ENCODE assay signal across 20 cellular contexts in the genomic region with DNA sequence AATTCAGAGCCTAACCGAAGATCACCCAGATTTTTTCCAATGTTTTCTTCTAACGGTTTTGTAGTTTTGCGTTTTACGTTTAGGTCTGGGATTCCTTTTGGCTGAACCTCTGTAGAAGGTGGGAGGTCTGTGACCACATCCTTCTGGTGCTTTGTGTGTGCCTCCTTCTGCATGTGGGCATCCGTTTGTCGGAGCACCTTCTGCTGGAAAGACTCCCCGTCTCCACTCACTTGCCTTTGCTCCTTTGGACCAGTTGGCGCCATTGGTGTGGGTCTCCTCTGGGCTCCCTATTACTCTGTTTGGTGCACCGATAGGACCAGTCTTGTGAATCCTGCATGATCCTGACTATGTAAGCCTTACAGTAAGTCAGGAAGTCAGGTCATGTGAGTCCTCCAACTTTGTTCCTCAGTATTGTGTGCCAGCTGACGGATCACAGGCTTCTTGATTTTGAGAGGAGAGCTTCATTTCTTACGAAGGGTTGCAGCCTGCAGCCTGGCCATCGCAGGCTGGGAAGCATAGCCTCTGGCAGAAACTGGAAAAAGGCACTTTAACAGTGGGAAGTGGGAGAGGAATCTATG. TPM values are rescaled to one million over a fixed set of nuclear protein-coding genes. Genes with fewer than 3 reads are reported as not detected.
A peak's percentile ranks its signal among the peaks of the same experiment; 100 is the strongest.
DNase-seq lines count a peak whose midpoint lies in the region; ATAC-seq, FAIRE-seq and TF ChIP-seq lines count a peak whose summit lies in the region.
"Had no signal": no experiment of that assay in that cellular context is flagged by ENCODE, and none has a peak within 500 bp of the region (broad histone marks: within the 10 kb centered on the region; RNA-seq: fewer than 3 reads in every experiment).

No MANE protein-coding gene starts in this region.

- no peak overlapping the region for H3K9ac ChIP-seq in kidney (ENCODE audit: low read length in 2 of 2)

- intact Hi-C loops in activated CD4-positive, alpha-beta T cell treated with anti-CD3 and anti-CD28 coated beads, Interleukin-2, amount 10 ng/mL, durations not matched to agents 24 days and 14 days (cut with micrococcal nuclease), result loop anchor here (10.0 kb wide), 2 partner anchors 120 to 190 kb away; partner anchors contain the start of gene CAPN10
- intact Hi-C loops in CD4-positive, alpha-beta memory T cell (cut with micrococcal nuclease), result loop anchor here (10.0 kb wide), 1 partner anchor 190 kb away; no protein-coding TSS in a partner anchor
- intact Hi-C loops in kidney (cut with DNase I), result no loop called here
- intact Hi-C loops in A673 (cut with micrococcal nuclease; ENCODE audit: unreplicated experiment), result no loop called here

- H3K36me3 Mint-ChIP-seq in activated CD4-positive, alpha-beta T cell treated with anti-CD3 and anti-CD28 coated beads, Interleukin-2, amount 10 ng/mL, durations not matched to agents 24 days and 14 days (ENCODE audit: low read depth), result no peaks in the 10 kb centered on the region
- no peaks in the 10 kb centered on the region for H3K36me3 Mint-ChIP-seq in CD4-positive, alpha-beta memory T cell
- no peaks in the 10 kb centered on the region for H3K36me3 Mint-ChIP-seq in activated CD8-positive, alpha-beta T cell treated with anti-CD3 and anti-CD28 coated beads, Interleukin-2, amount 10 ng/mL, durations not matched to agents 7 days and 5 days (ENCODE audit: low read depth)

- no peak for TF ChIP-seq POLR2A in H54 (IDR thresholded peaks at IDR 0.05; ENCODE audit: low read depth, low read length)

- H3K27ac ChIP-seq in CD4-positive, alpha-beta memory T cell (ENCODE audit: low read depth, low read length), result no peak overlapping the region
- no peak overlapping the region for H3K27ac ChIP-seq in kidney (ENCODE audit: low read depth in 2 of 2, low read length in 2 of 2)
- H3K27ac ChIP-seq in A673 (ENCODE audit: low read depth, low read length, poor library complexity, severe bottlenecking), result no peak overlapping the region
- H3K27ac ChIP-seq: lower lobe of right lung, spleen had no signal

- no peak overlapping the region for H3K27ac Mint-ChIP-seq in activated CD4-positive, alpha-beta T cell treated with anti-CD3 and anti-CD28 coated beads, Interleukin-2, amount 10 ng/mL, durations not matched to agents 24 days and 14 days
- peak overlapping the region in 4 of 7 donors; percentile 7 to 59 (median 28) for H3K27ac Mint-ChIP-seq in CD4-positive, alpha-beta memory T cell
- no peak overlapping the region for H3K27ac Mint-ChIP-seq in activated CD8-positive, alpha-beta T cell treated with anti-CD3 and anti-CD28 coated beads, Interleukin-2, amount 10 ng/mL, durations not matched to agents 7 days and 5 days

- CTCF ChIA-PET in CD4-positive, alpha-beta memory T cell (lab: Charles Lee; ENCODE audit: partially characterized antibody), result interaction anchor here (1.3 kb wide), 1 partner anchor 191 kb away, joined by 7 read pairs; no protein-coding TSS in a partner anchor
- CTCF ChIA-PET in activated CD8-positive, alpha-beta T cell treated with anti-CD3 and anti-CD28 coated beads, Interleukin-2, amount 10 ng/mL, durations not matched to agents 7 days and 5 days (lab: Charles Lee), result interaction anchor here (0.7 to 1.0 kb wide), 3 partner anchors 126 to 191 kb away, joined by 3 read pairs; no protein-coding TSS in a partner anchor
- CTCF ChIA-PET in A673 (lab: Charles Lee), result no interaction called here

- peaks cover 38% of the 10 kb centered on the region for H3K27me3 Mint-ChIP-seq in activated CD4-positive, alpha-beta T cell treated with anti-CD3 and anti-CD28 coated beads, Interleukin-2, amount 10 ng/mL, durations not matched to agents 24 days and 14 days
- peaks cover 5 to 18% of the 10 kb centered on the region in 2 donors for H3K27me3 Mint-ChIP-seq in CD4-positive, alpha-beta memory T cell
- peaks cover 28% of the 10 kb centered on the region for H3K27me3 Mint-ChIP-seq in activated CD8-positive, alpha-beta T cell treated with anti-CD3 and anti-CD28 coated beads, Interleukin-2, amount 10 ng/mL, durations not matched to agents 7 days and 5 days (ENCODE audit: low read depth)

- H3K4me3 Mint-ChIP-seq in activated CD4-positive, alpha-beta T cell treated with anti-CD3 and anti-CD28 coated beads, Interleukin-2, amount 10 ng/mL, durations not matched to agents 24 days and 14 days, result peak overlapping the region; percentile 33
- peak overlapping the region; percentile 22 to 79 (median 63) for H3K4me3 Mint-ChIP-seq in CD4-positive, alpha-beta memory T cell
- H3K4me3 Mint-ChIP-seq in activated CD8-positive, alpha-beta T cell treated with anti-CD3 and anti-CD28 coated beads, Interleukin-2, amount 10 ng/mL, durations not matched to agents 7 days and 5 days, result peak overlapping the region; percentile 45

- no peaks in the 10 kb centered on the region for H3K9me3 Mint-ChIP-seq in activated CD4-positive, alpha-beta T cell treated with anti-CD3 and anti-CD28 coated beads, Interleukin-2, amount 10 ng/mL, durations not matched to agents 24 days and 14 days
- no peaks in the 10 kb centered on the region for H3K9me3 Mint-ChIP-seq in CD4-positive, alpha-beta memory T cell
- no peaks in the 10 kb centered on the region for H3K9me3 Mint-ChIP-seq in activated CD8-positive, alpha-beta T cell treated with anti-CD3 and anti-CD28 coated beads, Interleukin-2, amount 10 ng/mL, durations not matched to agents 7 days and 5 days (ENCODE audit: insufficient read depth)

- no peaks in the 10 kb centered on the region for H3K27me3 ChIP-seq in CD4-positive, alpha-beta memory T cell (ENCODE audit: insufficient read depth, low read length)
- no peaks in the 10 kb centered on the region for H3K27me3 ChIP-seq in A673 (replicated peaks; ENCODE audit: insufficient read depth, low read depth, low read length, poor library complexity)

- peaks cover 15% of the 10 kb centered on the region for H3K4me1 Mint-ChIP-seq in activated CD4-positive, alpha-beta T cell treated with anti-CD3 and anti-CD28 coated beads, Interleukin-2, amount 10 ng/mL, durations not matched to agents 24 days and 14 days
- H3K4me1 Mint-ChIP-seq in CD4-positive, alpha-beta memory T cell, result peaks cover 11 to 20% (median 15%) of the 10 kb centered on the region in 4 donors
- peaks cover 21% of the 10 kb centered on the region for H3K4me1 Mint-ChIP-seq in activated CD8-positive, alpha-beta T cell treated with anti-CD3 and anti-CD28 coated beads, Interleukin-2, amount 10 ng/mL, durations not matched to agents 7 days and 5 days (ENCODE audit: low read depth)

- no peaks in the 10 kb centered on the region for H3K9me3 ChIP-seq in CD4-positive, alpha-beta memory T cell (ENCODE audit: control insufficient read depth in 1 of 2, low read length in 2 of 2)
- no peaks in the 10 kb centered on the region for H3K9me3 ChIP-seq in kidney (ENCODE audit: control insufficient read depth in 1 of 2, low read length in 2 of 2)
- H3K9me3 ChIP-seq in A673 (ENCODE audit: low read depth, low read length, poor library complexity, severe bottlenecking), result no peaks in the 10 kb centered on the region
- H3K9me3 ChIP-seq: lower lobe of right lung, spleen had no signal

- H3K4me1 ChIP-seq in CD4-positive, alpha-beta memory T cell (ENCODE audit: insufficient read depth, low read length), result peaks cover 19% of the 10 kb centered on the region
- H3K4me1 ChIP-seq in kidney (ENCODE audit: control insufficient read depth in 1 of 2, insufficient read depth in 1 of 2, low read depth in 1 of 2, low read length in 2 of 2) (no peaks in the 10 kb centered on the region), A673 (ENCODE audit: insufficient read depth, low read length, poor library complexity, severe bottlenecking) (no peaks in the 10 kb centered on the region)
- H3K4me1 ChIP-seq: lower lobe of right lung had no signal

- no peak for FAIRE-seq in kidney (lab: Jason Lieb, UNC)
- FAIRE-seq in H54 (lab: Jason Lieb, UNC), result no peak

- no TSS peak for BruUV-seq in A673 (replicated peaks; lab: Mats Ljungman, UMichigan)

- no peak for TF ChIP-seq CTCF in kidney (IDR thresholded peaks at IDR 0.05; ENCODE audit: borderline replicate concordance, extremely low read depth, insufficient read depth)
- no peak for TF ChIP-seq CTCF in A673 (conservative IDR thresholded peaks at IDR 0.05; ENCODE audit: low read depth, low read length)

- no peak overlapping the region for H3K4me3 ChIP-seq in CD4-positive, alpha-beta memory T cell (ENCODE audit: low read length in 2 of 2)
- H3K4me3 ChIP-seq in kidney (ENCODE audit: low read length in 2 of 2), result no peak overlapping the region
- H3K4me3 ChIP-seq in A673 (ENCODE audit: low read depth, low read length, poor library complexity, severe bottlenecking), result no peak overlapping the region
- H3K4me3 ChIP-seq: lower lobe of right lung, spleen had no signal

- POLR2A ChIA-PET in CD4-positive, alpha-beta memory T cell (lab: Charles Lee; ENCODE audit: partially characterized antibody), result interaction anchor here (1.0 kb wide), 1 partner anchor 136 kb away, joined by 6 read pairs; no protein-coding TSS in a partner anchor
- POLR2A ChIA-PET in activated CD8-positive, alpha-beta T cell treated with anti-CD3 and anti-CD28 coated beads, Interleukin-2, amount 10 ng/mL, durations not matched to agents 7 days and 5 days (lab: Charles Lee), result interaction anchor here (1.0 kb wide), 1 partner anchor 144 kb away, joined by 3 read pairs; no protein-coding TSS in a partner anchor
- POLR2A ChIA-PET in A673 (lab: Charles Lee; ENCODE audit: low non-redundant PET), result no interaction called here

- DNase-seq in activated CD4-positive, alpha-beta T cell treated with anti-CD3 and anti-CD28 coated beads, Interleukin-2, amount 10 ng/mL, durations not matched to agents 24 days and 14 days, result peak; percentile 68
- DNase-seq in activated CD4-positive, alpha-beta T cell treated with anti-CD3 and anti-CD28 coated beads, Interleukin-2, amount 50 U/mL, for 1 hour, result no peak
- peak in 1 of 5 donors; percentile 18 for DNase-seq in CD4-positive, alpha-beta memory T cell
- DNase-seq in activated CD8-positive, alpha-beta T cell treated with anti-CD3 and anti-CD28 coated beads, Interleukin-2, amount 10 ng/mL, durations not matched to agents 7 days and 5 days, result peak; percentile 48
- DNase-seq in kidney (peak; percentile 26), A673 (ENCODE audit: low spot score) (no peak), H54 (ENCODE audit: insufficient read length, low spot score) (no peak), epidermal melanocyte (ENCODE audit: insufficient read length, low spot score) (no peak)
- DNase-seq: 8988T, C1 segment of cervical spinal cord, lower lobe of right lung, NCI-H1092, NCI-H2107, NCI-H526 treated with DMSO at 0.1 percent for 48 hours, SHP77 had no signal

- no peaks in the 10 kb centered on the region for H3K36me3 ChIP-seq in CD4-positive, alpha-beta memory T cell (ENCODE audit: insufficient read depth, low read length)
- H3K36me3 ChIP-seq in kidney (ENCODE audit: control insufficient read depth in 1 of 2, insufficient read depth in 2 of 2, low read length in 2 of 2) (no peaks in the 10 kb centered on the region), A673 (ENCODE audit: insufficient read depth, low read length, poor library complexity, severe bottlenecking) (no peaks in the 10 kb centered on the region)
- H3K36me3 ChIP-seq: lower lobe of right lung, spleen had no signal

- ATAC-seq in activated CD8-positive, alpha-beta T cell treated with anti-CD3 and anti-CD28 coated beads, Interleukin-2, amount 10 ng/mL, durations not matched to agents 7 days and 5 days, result peak; percentile 59
- ATAC-seq: lower lobe of right lung had no signal

RNA-seq across cellular contexts. Expression of gene AQP12A, which starts 13.6 kb away (rescaled TPM):
- total RNA-seq in activated CD4-positive, alpha-beta T cell treated with anti-CD3 and anti-CD28 coated beads, Interleukin-2, amount 10 ng/mL, durations not matched to agents 24 days and 14 days, result not detected in 2 replicates
- total RNA-seq in CD4-positive, alpha-beta memory T cell, result not detected
- polyA plus RNA-seq in CD4-positive, alpha-beta memory T cell, result not detected
- not detected for total RNA-seq in activated CD8-positive, alpha-beta T cell treated with anti-CD3 and anti-CD28 coated beads, Interleukin-2, amount 10 ng/mL, durations not matched to agents 7 days and 5 days
- total RNA-seq in kidney (not detected), A673 (2021) (not detected in 2 replicates)
- not detected for polyA plus RNA-seq in kidney (ENCODE audit: insufficient read depth, low read depth, low replicate concordance)
- total RNA-seq: cardiac septum; lower lobe of right lung; myocyte; posterior vena cava; T-helper 1 cell treated with Interleukin-12 subunit alpha and Interleukin-12 subunit beta and Interleukin-4 antibody, amounts not matched to agents 30 ng/mL and 1 ng/mL, for 36 hours had no signal

RNA-seq across cellular contexts. Expression of gene AQP12B, which starts 22.6 kb away (rescaled TPM):
- not detected in 2 replicates for total RNA-seq in activated CD4-positive, alpha-beta T cell treated with anti-CD3 and anti-CD28 coated beads, Interleukin-2, amount 10 ng/mL, durations not matched to agents 24 days and 14 days
- not detected for total RNA-seq in CD4-positive, alpha-beta memory T cell
- not detected for polyA plus RNA-seq in CD4-positive, alpha-beta memory T cell
- total RNA-seq in activated CD8-positive, alpha-beta T cell treated with anti-CD3 and anti-CD28 coated beads, Interleukin-2, amount 10 ng/mL, durations not matched to agents 7 days and 5 days, result not detected
- total RNA-seq in kidney, result not detected
- polyA plus RNA-seq in kidney (ENCODE audit: insufficient read depth, low read depth, low replicate concordance), result not detected
- not detected in 2 replicates for total RNA-seq in A673 (2021)
- total RNA-seq: cardiac septum; lower lobe of right lung; myocyte; T-helper 1 cell treated with Interleukin-12 subunit alpha and Interleukin-12 subunit beta and Interleukin-4 antibody, amounts not matched to agents 30 ng/mL and 1 ng/mL, for 36 hours had no signal

Comparison
In these comparisons a context has a peak if more than half of its experiments do, and no peak if none do; other contexts are left out.
1. DNase-seq: peak in activated CD4-positive, alpha-beta T cell treated with anti-CD3 and anti-CD28 coated beads, Interleukin-2, amount 10 ng/mL, durations not matched to agents 24 days and 14 days (single experiment), activated CD8-positive, alpha-beta T cell treated with anti-CD3 and anti-CD28 coated beads, Interleukin-2, amount 10 ng/mL, durations not matched to agents 7 days and 5 days (single experiment) and kidney (single experiment); none in activated CD4-positive, alpha-beta T cell treated with anti-CD3 and anti-CD28 coated beads, Interleukin-2, amount 50 U/mL, for 1 hour (single experiment), A673 (single experiment), H54 (single experiment) and epidermal melanocyte (single experiment).
2. H3K27ac Mint-ChIP-seq: peak in CD4-positive, alpha-beta memory T cell (4 of 7); none in activated CD4-positive, alpha-beta T cell treated with anti-CD3 and anti-CD28 coated beads, Interleukin-2, amount 10 ng/mL, durations not matched to agents 24 days and 14 days (single experiment) and activated CD8-positive, alpha-beta T cell treated with anti-CD3 and anti-CD28 coated beads, Interleukin-2, amount 10 ng/mL, durations not matched to agents 7 days and 5 days (single experiment).
3. intact Hi-C loops: an anchor here in activated CD4-positive, alpha-beta T cell treated with anti-CD3 and anti-CD28 coated beads, Interleukin-2, amount 10 ng/mL, durations not matched to agents 24 days and 14 days (10.0 kb wide) and CD4-positive, alpha-beta memory T cell (10.0 kb wide); none called in kidney and A673.
4. Peak in every context shown above with its lines, with median percentiles within 50 percentile points of each other: H3K4me3 Mint-ChIP-seq.